Comparison of ENCODE assay signal across 8 cellular contexts in genomic region chr10:45600338-45601253, GRCh38.
DNase-seq lines count a peak whose midpoint lies in the region; ATAC-seq and TF ChIP-seq lines count a peak whose summit lies in the region.
"Not testable (repeated sequence)": the region's sequence is repeated elsewhere in the genome, so short reads cannot be mapped to it uniquely, and the experiment has no call there.

No MANE protein-coding gene starts in this region.

- not testable (repeated sequence) for H3K79me2 ChIP-seq in GM23338 (replicated peaks; ENCODE audit: insufficient read depth)

- not testable (repeated sequence) for DNase-seq in GM23338 (ENCODE audit: low spot score); WERI-Rb-1; activated naive CD8-positive, alpha-beta T cell treated with anti-CD3 and anti-CD28 coated beads, Interleukin-2, amount 50 U/mL, for 24 hours; skeletal muscle cell (ENCODE audit: low read depth); upper lobe of right lung
- DNase-seq in colonic mucosa: peak; percentile 20
- peak; percentile 47 for DNase-seq in Right ventricle myocardium superior

- TF ChIP-seq CTCF in GM23338 (conservative IDR thresholded peaks at IDR 0.05; ENCODE audit: low read depth in 2 of 2); WERI-Rb-1 (IDR thresholded peaks at IDR 0.05; ENCODE audit: low read depth, low read length); colonic mucosa (IDR thresholded peaks at IDR 0.05); upper lobe of right lung (IDR thresholded peaks at IDR 0.05): not testable (repeated sequence)

- not testable (repeated sequence) for H3K36me3 Mint-ChIP-seq in GM23338 (ENCODE audit: low read depth); activated naive CD8-positive, alpha-beta T cell treated with anti-CD3 and anti-CD28 coated beads, Interleukin-2, amount 50 U/mL, for 24 hours (ENCODE audit: low read depth)

- not testable (repeated sequence) for H3K27ac ChIP-seq in GM23338 (ENCODE audit: low read depth); colonic mucosa; upper lobe of right lung
- peak overlapping the region; percentile 61; the same call in 1 of the 2 replicates for H3K27ac ChIP-seq in WERI-Rb-1

- not testable (repeated sequence) for H3K4me2 ChIP-seq in GM23338

- not testable (repeated sequence) for H3K9me3 ChIP-seq in WERI-Rb-1 (ENCODE audit: severe bottlenecking); colonic mucosa; mucosa of stomach (ENCODE audit: control insufficient read depth, low read length); upper lobe of right lung

- H3K4me3 ChIP-seq in GM23338; WERI-Rb-1 (ENCODE audit: low read depth, low read length); mucosa of stomach (ENCODE audit: low read length): not testable (repeated sequence)
- peak overlapping the region; percentile 29 for H3K4me3 ChIP-seq in colonic mucosa
- H3K4me3 ChIP-seq in skeletal muscle cell (ENCODE audit: low read depth, low read length): peak overlapping the region; percentile 31
- peak overlapping the region; percentile 25 for H3K4me3 ChIP-seq in upper lobe of right lung

- not testable (repeated sequence) for H3F3A ChIP-seq in GM23338 (replicated peaks; ENCODE audit: low read depth)

- not testable (repeated sequence) for H3K4me1 Mint-ChIP-seq in GM23338; activated naive CD8-positive, alpha-beta T cell treated with anti-CD3 and anti-CD28 coated beads, Interleukin-2, amount 50 U/mL, for 24 hours

- not testable (repeated sequence) for H3K9me3 Mint-ChIP-seq in GM23338; activated naive CD8-positive, alpha-beta T cell treated with anti-CD3 and anti-CD28 coated beads, Interleukin-2, amount 50 U/mL, for 24 hours

- not testable (repeated sequence) for H3K27me3 ChIP-seq in GM23338 (ENCODE audit: insufficient read depth); WERI-Rb-1 (ENCODE audit: insufficient read depth, low read depth, severe bottlenecking); colonic mucosa; mucosa of stomach (ENCODE audit: control insufficient read depth, insufficient read depth, low read length); upper lobe of right lung

- not testable (repeated sequence) for H3K27ac Mint-ChIP-seq in GM23338; activated naive CD8-positive, alpha-beta T cell treated with anti-CD3 and anti-CD28 coated beads, Interleukin-2, amount 50 U/mL, for 24 hours

- H3K4me3 Mint-ChIP-seq in GM23338: not testable (repeated sequence)
- peak overlapping the region; percentile 15 for H3K4me3 Mint-ChIP-seq in activated naive CD8-positive, alpha-beta T cell treated with anti-CD3 and anti-CD28 coated beads, Interleukin-2, amount 50 U/mL, for 24 hours

- H3K4me1 ChIP-seq in GM23338 (ENCODE audit: insufficient read depth); colonic mucosa; mucosa of stomach (ENCODE audit: control insufficient read depth, insufficient read depth, low read length); upper lobe of right lung: not testable (repeated sequence)

- not testable (repeated sequence) for H3K36me3 ChIP-seq in GM23338 (ENCODE audit: insufficient read depth); WERI-Rb-1; colonic mucosa; mucosa of stomach (ENCODE audit: control insufficient read depth, insufficient read depth, low read length); upper lobe of right lung

- intact Hi-C loops in colonic mucosa (cut with DNase I); Right ventricle myocardium superior (cut with DNase I); upper lobe of right lung (cut with DNase I): not testable (repeated sequence)

- H3K27me3 Mint-ChIP-seq in GM23338 (ENCODE audit: insufficient read depth, low read depth, poor library complexity): not testable (repeated sequence)
- H3K27me3 Mint-ChIP-seq in activated naive CD8-positive, alpha-beta T cell treated with anti-CD3 and anti-CD28 coated beads, Interleukin-2, amount 50 U/mL, for 24 hours: peaks cover 20% of the 10 kb centered on the region

- 0 out of 2 replicates have a peak overlapping the region, but pooled peaks have one; percentile 47 for H2AFZ ChIP-seq in GM23338

- not testable (repeated sequence) for H3K9ac ChIP-seq in colonic mucosa (ENCODE audit: low read depth in 2 of 2, low read length in 2 of 2)
- H3K9ac ChIP-seq in mucosa of stomach (ENCODE audit: low read length): peak overlapping the region; percentile 34

- not testable (repeated sequence) for H4K20me1 ChIP-seq in GM23338 (replicated peaks; ENCODE audit: insufficient read depth)

- not testable (repeated sequence) for H3K9me2 ChIP-seq in GM23338 (ENCODE audit: insufficient read depth)

- ATAC-seq in GM23338 (peak; percentile 62), upper lobe of right lung (peak; percentile 29)
- ATAC-seq in activated naive CD8-positive, alpha-beta T cell treated with anti-CD3 and anti-CD28 coated beads, Interleukin-2, amount 50 U/mL, for 24 hours; Right ventricle myocardium superior (ENCODE audit: poor library complexity): not testable (repeated sequence)
